In the genomic region with DNA sequence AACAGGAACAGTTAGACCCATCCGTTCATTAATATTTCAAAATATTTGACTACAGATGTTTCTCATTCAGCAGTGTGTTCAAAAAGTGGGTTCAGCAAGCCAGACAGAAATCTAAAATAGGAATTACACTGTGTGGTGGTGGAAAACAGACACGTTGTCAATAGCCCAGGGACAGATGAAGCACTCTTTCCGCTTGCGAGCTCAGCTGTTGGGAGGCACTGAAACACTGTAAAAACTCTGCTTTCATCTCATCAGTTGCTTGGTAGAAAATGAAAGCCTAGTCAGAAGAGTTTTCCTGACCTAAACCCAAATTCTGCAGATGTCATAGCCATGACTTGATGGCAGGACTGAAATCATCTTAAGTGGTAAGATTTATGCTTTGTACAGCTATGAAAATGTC, we compare ENCODE assay signal across 23 cellular contexts. TPM values are rescaled to one million over a fixed set of nuclear protein-coding genes. Genes with fewer than 3 reads are reported as not detected.
DNase-seq lines count a peak whose midpoint lies in the region; ATAC-seq, FAIRE-seq and TF ChIP-seq lines count a peak whose summit lies in the region.
"Had no signal": no experiment of that assay in that cellular context is flagged by ENCODE, and none has a peak within 500 bp of the region (broad histone marks: within the 10 kb centered on the region; RNA-seq: fewer than 3 reads in every experiment).

No MANE protein-coding gene starts in this region.

- H3K27me3 Mint-ChIP-seq in activated T-cell treated with anti-CD3 and anti-CD28 coated beads, Interleukin-2, amount 50 U/mL, for 72 hours (ENCODE audit: low read depth) = no peaks in the 10 kb centered on the region
- H3K27me3 Mint-ChIP-seq: IgD-negative memory B cell had no signal

- H3K9me3 Mint-ChIP-seq in activated T-cell treated with anti-CD3 and anti-CD28 coated beads, Interleukin-2, amount 50 U/mL, for 72 hours = no peaks in the 10 kb centered on the region
- H3K9me3 Mint-ChIP-seq: IgD-negative memory B cell; nephron; stimulated activated effector memory CD8-positive, alpha-beta T cell treated with anti-CD3 and anti-CD28 coated beads, Interleukin-12 subunit alpha, Interleukin-12 subunit beta, amount 100 ng/mL, for 72 hours had no signal

- ATAC-seq in activated T-cell treated with anti-CD3 and anti-CD28 coated beads, Interleukin-2, amount 50 U/mL, for 72 hours (replicated peaks in 1 of 2) = peak; percentile 18 to 69
- no peak for ATAC-seq in esophagus mucosa
- ATAC-seq: foreskin keratinocyte; stimulated activated effector memory CD8-positive, alpha-beta T cell treated with anti-CD3 and anti-CD28 coated beads, Interleukin-12 subunit alpha, Interleukin-12 subunit beta, amount 100 ng/mL, for 72 hours; upper lobe of right lung had no signal

- peaks cover 38% of the 10 kb centered on the region for H3K4me1 ChIP-seq in OCI-LY3 (ENCODE audit: low read length)
- peaks cover 0 to 56% (median 6%) of the 10 kb centered on the region in 4 donors for H3K4me1 ChIP-seq in tibial artery
- H3K4me1 ChIP-seq: foreskin keratinocyte, prostate gland, upper lobe of right lung had no signal

- H4K20me1 ChIP-seq in OCI-LY3 (ENCODE audit: insufficient read depth, low read length) = no peaks in the 10 kb centered on the region

- no peak for FAIRE-seq in RCC 7860 (lab: Jason Lieb, UNC)
- FAIRE-seq: colon had no signal

- intact Hi-C loops in tibial artery (cut with DNase I; ENCODE audit: low total_unique reads) = no loop called here

- no peaks in the 10 kb centered on the region for H3K9me3 ChIP-seq in OCI-LY3 (ENCODE audit: insufficient read depth, low read length)
- H3K9me3 ChIP-seq in tibial artery = no peaks in the 10 kb centered on the region
- H3K9me3 ChIP-seq: prostate gland, upper lobe of right lung had no signal

- H2AFZ ChIP-seq in OCI-LY3 (ENCODE audit: low read depth, low read length) = no peak overlapping the region

- H3K4me1 Mint-ChIP-seq in activated T-cell treated with anti-CD3 and anti-CD28 coated beads, Interleukin-2, amount 50 U/mL, for 72 hours (ENCODE audit: low read depth) = peaks cover 11% of the 10 kb centered on the region
- H3K4me1 Mint-ChIP-seq: nephron; stimulated activated effector memory CD8-positive, alpha-beta T cell treated with anti-CD3 and anti-CD28 coated beads, Interleukin-12 subunit alpha, Interleukin-12 subunit beta, amount 100 ng/mL, for 72 hours had no signal

- no peaks in the 10 kb centered on the region for H3K79me2 ChIP-seq in OCI-LY3 (ENCODE audit: low read length)

- TF ChIP-seq CTCF in OCI-LY3 (IDR thresholded peaks at IDR 0.05; ENCODE audit: low read depth, low read length) (no peak), tibial artery (IDR thresholded peaks at IDR 0.05) (no peak)

- no peak overlapping the region for H3K9ac ChIP-seq in OCI-LY3 (ENCODE audit: low read length)

- H3K27ac ChIP-seq in OCI-LY3 (ENCODE audit: low read length) (peak overlapping the region; percentile 44), tibial artery (peak overlapping the region; percentile 72 to 84)
- H3K27ac ChIP-seq: foreskin keratinocyte, HL-60, upper lobe of right lung had no signal

- H3K36me3 ChIP-seq in OCI-LY3 (replicated peaks; ENCODE audit: low read depth, low read length) = peaks cover 8% of the 10 kb centered on the region
- H3K36me3 ChIP-seq in tibial artery = peaks cover 0 to 19% (median 18%) of the 10 kb centered on the region in 3 donors

- H3K4me3 Mint-ChIP-seq in activated T-cell treated with anti-CD3 and anti-CD28 coated beads, Interleukin-2, amount 50 U/mL, for 72 hours = no peak overlapping the region
- H3K4me3 Mint-ChIP-seq: IgD-negative memory B cell; nephron; stimulated activated effector memory CD8-positive, alpha-beta T cell treated with anti-CD3 and anti-CD28 coated beads, Interleukin-12 subunit alpha, Interleukin-12 subunit beta, amount 100 ng/mL, for 72 hours had no signal

- no peak for DNase-seq in activated T-cell treated with anti-CD3 and anti-CD28 coated beads, Interleukin-2, amount 50 U/mL, for 72 hours
- DNase-seq in activated T-cell treated with anti-CD3 and anti-CD28 coated beads, Interleukin-2, amount 50 U/mL, for 48 hours = no peak
- DNase-seq in fibroblast of the conjunctiva (ENCODE audit: low read depth) (peak; percentile 26), tibial artery (no peak), RCC 7860 (ENCODE audit: low spot score) (no peak), superior temporal gyrus (ENCODE audit: extremely low spot score) (no peak)
- DNase-seq: activated gamma-delta T cell treated with Interleukin-2 at 50 U/mL for 16 hours; COR-L47; foreskin keratinocyte; H7; hypothalamus; NCI-H2029; NCI-H446; NK-92 treated with Interleukin-12 subunit alpha and Interleukin-12 subunit beta, amount 100 ng/mL, for 24 hours; upper lobe of right lung had no signal

- H3K27me3 ChIP-seq in OCI-LY3 (ENCODE audit: low read depth, low read length) (no peaks in the 10 kb centered on the region), tibial artery (no peaks in the 10 kb centered on the region)
- H3K27me3 ChIP-seq: foreskin keratinocyte, upper lobe of right lung had no signal

- no peak overlapping the region for H3K27ac Mint-ChIP-seq in activated T-cell treated with anti-CD3 and anti-CD28 coated beads, Interleukin-2, amount 50 U/mL, for 72 hours
- H3K27ac Mint-ChIP-seq: nephron; stimulated activated effector memory CD8-positive, alpha-beta T cell treated with anti-CD3 and anti-CD28 coated beads, Interleukin-12 subunit alpha, Interleukin-12 subunit beta, amount 100 ng/mL, for 72 hours had no signal

- H3K4me3 ChIP-seq in OCI-LY3 (ENCODE audit: low read length) (no peak overlapping the region), tibial artery (no peak overlapping the region)
- H3K4me3 ChIP-seq: prostate gland, upper lobe of right lung had no signal

- no peaks in the 10 kb centered on the region for H3K36me3 Mint-ChIP-seq in activated T-cell treated with anti-CD3 and anti-CD28 coated beads, Interleukin-2, amount 50 U/mL, for 72 hours (ENCODE audit: insufficient read depth in 2 of 2)

- no peak overlapping the region for H3K4me2 ChIP-seq in OCI-LY3 (ENCODE audit: low read length)

RNA-seq across cellular contexts. Expression of gene LRP2BP, which starts 38.5 kb away (rescaled TPM):
- total RNA-seq in activated T-cell treated with anti-CD3 and anti-CD28 coated beads, Interleukin-2, amount 50 U/mL, for 72 hours = 1 to 10 TPM in 1 of 2 donors, under 1 TPM in 1; 0.51 to 1.1 TPM
- 0.60 TPM for total RNA-seq in esophagus mucosa

RNA-seq across cellular contexts. Expression of gene ANKRD37, which starts 39.4 kb away (rescaled TPM):
- 10 to 100 TPM; 10.1 to 12.2 TPM for total RNA-seq in activated T-cell treated with anti-CD3 and anti-CD28 coated beads, Interleukin-2, amount 50 U/mL, for 72 hours
- 36.3 TPM for total RNA-seq in esophagus mucosa
